ENCODE assay signal across 27 cellular contexts in genomic region chr7:101465131-101465530, GRCh38.
DNase-seq lines count a peak whose midpoint lies in the region; ATAC-seq and TF ChIP-seq lines count a peak whose summit lies in the region.
"Had no signal": no experiment of that assay in that cellular context is flagged by ENCODE, and none has a peak within 500 bp of the region (broad histone marks: within the 10 kb centered on the region; RNA-seq: fewer than 3 reads in every experiment).

No MANE protein-coding gene starts in this region.

- H3K4me2 ChIP-seq in MM.1S (ENCODE audit: low read depth, low read length), result no peak overlapping the region

- intact Hi-C loops in spleen (cut with DNase I; ENCODE audit: low total_unique reads), result no loop called here

- no peak for TF ChIP-seq CTCF in MM.1S (IDR thresholded peaks at IDR 0.05; ENCODE audit: low read length)
- no peak for TF ChIP-seq CTCF in spleen (IDR thresholded peaks at IDR 0.05 in 8 of 11, conservative IDR thresholded peaks at IDR 0.05 in 3 of 11)

- no peak overlapping the region for H3K4me3 Mint-ChIP-seq in activated CD8-positive, alpha-beta memory T cell treated with anti-CD3 and anti-CD28 coated beads, Interleukin-2, amount 10 ng/mL, durations not matched to agents 7 days and 5 days
- H3K4me3 Mint-ChIP-seq: stimulated activated memory B cell treated with anti-CD40 and anti-IgM and Interleukin-4, amounts not matched to agents 10 μg/mL and 1 μg/mL and 100 μg/mL, for 72 hours had no signal

- H3F3A ChIP-seq in MM.1S (ENCODE audit: insufficient read depth, low read length), result no peaks in the 10 kb centered on the region

- H3K27me3 ChIP-seq in MM.1S (replicated peaks; ENCODE audit: insufficient read depth, low read length) (peaks cover 44% of the 10 kb centered on the region), spleen (replicated peaks in 1 of 7) (no peaks in the 10 kb centered on the region)
- H3K27me3 ChIP-seq: body of pancreas, uterus had no signal

- no peak overlapping the region for H3K9ac ChIP-seq in MM.1S (ENCODE audit: low read length)

- H3K4me1 Mint-ChIP-seq in activated CD8-positive, alpha-beta memory T cell treated with anti-CD3 and anti-CD28 coated beads, Interleukin-2, amount 10 ng/mL, durations not matched to agents 7 days and 5 days, result peaks cover 10% of the 10 kb centered on the region

- no peak for TF ChIP-seq POLR2A in spleen (IDR thresholded peaks at IDR 0.05)

- H3K27ac ChIP-seq in MM.1S (ENCODE audit: low read length) (no peak overlapping the region), spleen (no peak overlapping the region)
- H3K27ac ChIP-seq: body of pancreas, heart left ventricle, uterus, VCaP had no signal

- H3K4me1 ChIP-seq in MM.1S (ENCODE audit: low read length) (no peaks in the 10 kb centered on the region), spleen (peaks cover 0 to 8% (median 0%) of the 10 kb centered on the region in 6 donors)
- H3K4me1 ChIP-seq: body of pancreas, HAP-1, heart left ventricle, uterus had no signal

- H3K9me2 ChIP-seq in MM.1S (replicated peaks; ENCODE audit: insufficient read depth, low read length), result no peaks in the 10 kb centered on the region

- WGBS in spleen, 5 donors, result 87 to 100% (median 89%) methylated on average over 4 to 5 of the region's 5 CpGs

- no peak for DNase-seq in activated CD8-positive, alpha-beta memory T cell treated with anti-CD3 and anti-CD28 coated beads, Interleukin-2, amount 10 ng/mL, durations not matched to agents 7 days and 5 days
- no peak for DNase-seq in activated CD8-positive, alpha-beta memory T cell treated with anti-CD3 and anti-CD28 coated beads, Interleukin-2, amount 50 U/mL, for 48 hours
- DNase-seq in MM.1S (peak; percentile 73), islet precursor cell (peak; percentile 19), spleen (peak; percentile 27), kidney glomerular epithelial cell (lab: John Stamatoyannopoulos, UW) (no peak)
- DNase-seq: ACHN; activated CD8-positive, alpha-beta memory T cell treated with anti-CD3 and anti-CD28 coated beads for 24 hours; activated T-cell treated with anti-CD3 and anti-CD28 coated beads, Interleukin-2, amount 50 U/mL, for 48 hours; body of pancreas; C1 segment of cervical spinal cord; Calu3; effector CD4-positive, alpha-beta T cell; erythroblast; heart left ventricle; left cardiac atrium; NCI-H1092; NCI-H187 treated with DMSO at 0.1 percent for 48 hours; NCI-H526; occipital lobe; small intestine; uterus had no signal

- H3K9me3 ChIP-seq in MM.1S (replicated peaks; ENCODE audit: insufficient read depth, low read length) (no peaks in the 10 kb centered on the region), spleen (no peaks in the 10 kb centered on the region)
- H3K9me3 ChIP-seq: body of pancreas, HAP-1, heart left ventricle, uterus had no signal

- no peak overlapping the region for H2AFZ ChIP-seq in MM.1S (ENCODE audit: low read length)

- H3K36me3 ChIP-seq in MM.1S (replicated peaks; ENCODE audit: insufficient read depth, low read length) (no peaks in the 10 kb centered on the region), spleen (no peaks in the 10 kb centered on the region)
- H3K36me3 ChIP-seq: HAP-1, heart left ventricle, uterus had no signal

- H3K79me2 ChIP-seq in MM.1S (ENCODE audit: low read length), result no peaks in the 10 kb centered on the region

- H3K27me3 Mint-ChIP-seq in activated CD8-positive, alpha-beta memory T cell treated with anti-CD3 and anti-CD28 coated beads, Interleukin-2, amount 10 ng/mL, durations not matched to agents 7 days and 5 days, result peaks cover 2% of the 10 kb centered on the region

- no peak for ATAC-seq in activated CD8-positive, alpha-beta memory T cell treated with anti-CD3 and anti-CD28 coated beads, Interleukin-2, amount 10 ng/mL, durations not matched to agents 7 days and 5 days
- ATAC-seq in GM18870 (IDR thresholded peaks at IDR 0.05; ENCODE audit: unreplicated experiment), result no peak
- ATAC-seq in HG02678 (IDR thresholded peaks at IDR 0.05; ENCODE audit: unreplicated experiment), result no peak
- ATAC-seq: body of pancreas; heart left ventricle; left cardiac atrium; stimulated activated memory B cell treated with anti-CD40 and anti-IgM and Interleukin-4, amounts not matched to agents 10 μg/mL and 1 μg/mL and 100 μg/mL, for 72 hours had no signal

- H3K4me3 ChIP-seq in MM.1S (ENCODE audit: low read length) (no peak overlapping the region), spleen (no peak overlapping the region)
- H3K4me3 ChIP-seq: body of pancreas, HAP-1, heart left ventricle, uterus had no signal

- CTCF ChIA-PET in activated CD8-positive, alpha-beta memory T cell treated with anti-CD3 and anti-CD28 coated beads, Interleukin-2, amount 10 ng/mL, durations not matched to agents 7 days and 5 days (lab: Charles Lee), result interaction anchor here (0.7 to 1.3 kb wide), 3 partner anchors 24 to 43 kb away, joined by 3 to 5 read pairs (median 4); no protein-coding TSS in a partner anchor

- peak overlapping the region; percentile 32 for H3K27ac Mint-ChIP-seq in activated CD8-positive, alpha-beta memory T cell treated with anti-CD3 and anti-CD28 coated beads, Interleukin-2, amount 10 ng/mL, durations not matched to agents 7 days and 5 days
- H3K27ac Mint-ChIP-seq: stimulated activated memory B cell treated with anti-CD40 and anti-IgM and Interleukin-4, amounts not matched to agents 10 μg/mL and 1 μg/mL and 100 μg/mL, for 72 hours had no signal

- no peaks in the 10 kb centered on the region for H3K9me3 Mint-ChIP-seq in activated CD8-positive, alpha-beta memory T cell treated with anti-CD3 and anti-CD28 coated beads, Interleukin-2, amount 10 ng/mL, durations not matched to agents 7 days and 5 days (ENCODE audit: low read depth)
- H3K9me3 Mint-ChIP-seq: stimulated activated memory B cell treated with anti-CD40 and anti-IgM and Interleukin-4, amounts not matched to agents 10 μg/mL and 1 μg/mL and 100 μg/mL, for 72 hours had no signal

- H4K20me1 ChIP-seq in MM.1S (ENCODE audit: insufficient read depth, low read length), result no peaks in the 10 kb centered on the region

- no peaks in the 10 kb centered on the region for H3K36me3 Mint-ChIP-seq in activated CD8-positive, alpha-beta memory T cell treated with anti-CD3 and anti-CD28 coated beads, Interleukin-2, amount 10 ng/mL, durations not matched to agents 7 days and 5 days
- H3K36me3 Mint-ChIP-seq: stimulated activated memory B cell treated with anti-CD40 and anti-IgM and Interleukin-4, amounts not matched to agents 10 μg/mL and 1 μg/mL and 100 μg/mL, for 72 hours had no signal

Comparison
In these comparisons a context has a peak if more than half of its experiments do, and no peak if none do; other contexts are left out.
1. DNase-seq: peak in MM.1S (single experiment), islet precursor cell (single experiment) and spleen (single experiment); none in activated CD8-positive, alpha-beta memory T cell treated with anti-CD3 and anti-CD28 coated beads, Interleukin-2, amount 10 ng/mL, durations not matched to agents 7 days and 5 days (single experiment), activated CD8-positive, alpha-beta memory T cell treated with anti-CD3 and anti-CD28 coated beads, Interleukin-2, amount 50 U/mL, for 48 hours (single experiment) and kidney glomerular epithelial cell (single experiment).